Comparison of ENCODE assay signal across 1 cellular context in the genomic region with DNA sequence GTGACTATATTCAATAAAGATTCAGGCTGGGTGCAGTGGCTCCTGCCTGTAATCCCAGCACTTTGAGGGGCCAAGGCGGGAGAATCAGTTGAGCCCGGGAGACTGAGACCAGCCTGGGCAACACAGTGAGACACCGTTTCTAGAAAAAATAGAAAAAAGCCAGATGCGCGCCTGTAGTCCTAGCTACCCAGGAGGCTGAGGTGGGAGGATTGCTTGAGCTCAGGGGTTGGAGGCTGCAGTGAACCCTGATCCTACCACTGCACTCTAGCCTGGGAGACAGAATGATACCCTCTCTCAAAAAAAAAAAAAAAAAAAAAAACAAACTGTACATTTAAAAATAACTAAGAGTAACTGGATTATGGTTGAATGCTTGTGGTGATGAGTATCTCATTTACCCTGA.
TF ChIP-seq lines count a peak whose summit lies in the region.

No MANE protein-coding gene starts in this region.

TF ChIP-seq in GM12878, 131 proteins besides CTCF, POLR2A, EP300 and RAD21 (continued from another document):
- TF ChIP-seq FOS (IDR thresholded peaks at IDR 0.05; ENCODE audit: borderline replicate concordance, extremely low read depth, insufficient read length) = no peak
- TF ChIP-seq, protein P1, sequence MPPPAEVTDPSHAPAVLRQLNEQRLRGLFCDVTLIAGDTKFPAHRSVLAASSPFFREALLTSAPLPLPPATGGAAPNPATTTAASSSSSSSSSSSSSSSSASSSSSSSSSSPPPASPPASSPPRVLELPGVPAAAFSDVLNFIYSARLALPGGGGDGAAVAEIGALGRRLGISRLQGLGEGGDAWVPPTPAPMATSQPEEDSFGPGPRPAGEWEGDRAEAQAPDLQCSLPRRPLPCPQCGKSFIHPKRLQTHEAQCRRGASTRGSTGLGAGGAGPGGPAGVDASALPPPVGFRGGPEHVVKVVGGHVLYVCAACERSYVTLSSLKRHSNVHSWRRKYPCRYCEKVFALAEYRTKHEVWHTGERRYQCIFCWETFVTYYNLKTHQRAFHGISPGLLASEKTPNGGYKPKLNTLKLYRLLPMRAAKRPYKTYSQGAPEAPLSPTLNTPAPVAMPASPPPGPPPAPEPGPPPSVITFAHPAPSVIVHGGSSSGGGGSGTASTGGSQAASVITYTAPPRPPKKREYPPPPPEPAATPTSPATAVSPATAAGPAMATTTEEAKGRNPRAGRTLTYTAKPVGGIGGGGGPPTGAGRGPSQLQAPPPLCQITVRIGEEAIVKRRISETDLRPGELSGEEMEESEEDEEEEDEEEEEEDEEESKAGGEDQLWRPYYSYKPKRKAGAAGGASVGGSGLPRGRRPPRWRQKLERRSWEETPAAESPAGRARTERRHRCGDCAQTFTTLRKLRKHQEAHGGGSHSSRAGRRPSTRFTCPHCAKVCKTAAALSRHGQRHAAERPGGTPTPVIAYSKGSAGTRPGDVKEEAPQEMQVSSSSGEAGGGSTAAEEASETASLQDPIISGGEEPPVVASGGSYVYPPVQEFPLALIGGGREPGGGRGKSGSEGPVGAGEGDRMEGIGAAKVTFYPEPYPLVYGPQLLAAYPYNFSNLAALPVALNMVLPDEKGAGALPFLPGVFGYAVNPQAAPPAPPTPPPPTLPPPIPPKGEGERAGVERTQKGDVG (CRISPR knock-in tag; IDR thresholded peaks at IDR 0.05) = no peak
- TF ChIP-seq YBX1 (IDR thresholded peaks at IDR 0.05) = no peak
- no peak for TF ChIP-seq FOXM1 (IDR thresholded peaks at IDR 0.05; ENCODE audit: low read depth, low read length)
- TF ChIP-seq, protein P2, sequence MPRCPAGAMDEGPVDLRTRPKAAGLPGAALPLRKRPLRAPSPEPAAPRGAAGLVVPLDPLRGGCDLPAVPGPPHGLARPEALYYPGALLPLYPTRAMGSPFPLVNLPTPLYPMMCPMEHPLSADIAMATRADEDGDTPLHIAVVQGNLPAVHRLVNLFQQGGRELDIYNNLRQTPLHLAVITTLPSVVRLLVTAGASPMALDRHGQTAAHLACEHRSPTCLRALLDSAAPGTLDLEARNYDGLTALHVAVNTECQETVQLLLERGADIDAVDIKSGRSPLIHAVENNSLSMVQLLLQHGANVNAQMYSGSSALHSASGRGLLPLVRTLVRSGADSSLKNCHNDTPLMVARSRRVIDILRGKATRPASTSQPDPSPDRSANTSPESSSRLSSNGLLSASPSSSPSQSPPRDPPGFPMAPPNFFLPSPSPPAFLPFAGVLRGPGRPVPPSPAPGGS (IDR thresholded peaks at IDR 0.05; ENCODE audit: borderline replicate concordance, insufficient read depth, low read depth, low read length, poor library complexity, severe bottlenecking) = no peak
- no peak for TF ChIP-seq RELA (IDR thresholded peaks at IDR 0.05; ENCODE audit: borderline replicate concordance, partially characterized antibody)
- TF ChIP-seq SUZ12 (IDR thresholded peaks at IDR 0.05; ENCODE audit: unreplicated experiment) = no peak
- TF ChIP-seq SMAD1 (IDR thresholded peaks at IDR 0.05; ENCODE audit: low read depth, partially characterized antibody) = no peak
